ENCODE assay signal across 20 cellular contexts in the genomic region with DNA sequence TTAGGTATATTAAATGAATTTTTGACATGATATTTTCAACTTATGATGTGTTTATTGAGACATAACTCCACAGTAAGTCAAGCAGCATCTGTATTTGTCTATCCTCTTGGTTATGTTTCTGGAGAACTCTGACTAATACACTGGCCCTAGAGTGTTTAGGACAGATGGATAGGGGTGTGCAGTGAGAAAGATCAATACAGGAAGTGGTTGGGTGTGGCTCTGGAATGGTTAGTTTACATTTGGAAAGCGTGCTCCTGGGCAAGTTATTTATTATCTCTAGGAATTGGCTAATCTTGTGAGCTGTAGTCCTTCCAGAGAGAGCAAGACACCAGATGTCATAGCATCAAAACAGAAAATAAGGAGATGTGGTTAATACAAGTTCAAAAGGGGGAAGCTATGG. TPM values are rescaled to one million over a fixed set of nuclear protein-coding genes. Genes with fewer than 3 reads are reported as not detected.
DNase-seq lines count a peak whose midpoint lies in the region; ATAC-seq and TF ChIP-seq lines count a peak whose summit lies in the region.
"Had no signal": no experiment of that assay in that cellular context is flagged by ENCODE, and none has a peak within 500 bp of the region (broad histone marks: within the 10 kb centered on the region; RNA-seq: fewer than 3 reads in every experiment).

No MANE protein-coding gene starts in this region.

- no peak overlapping the region for H3K4me3 ChIP-seq in fibroblast of mammary gland (ENCODE audit: control insufficient read depth, low read depth, low read length)
- H3K4me3 ChIP-seq: esophagus squamous epithelium, thyroid gland had no signal

- ATAC-seq in GM18861 (IDR thresholded peaks at IDR 0.05; ENCODE audit: unreplicated experiment) = no peak
- ATAC-seq: activated naive CD4-positive, alpha-beta T cell treated with anti-CD3 and anti-CD28 coated beads, Interleukin-2, amount 50 U/mL, for 72 hours; effector memory CD8-positive, alpha-beta T cell; left lobe of liver; stimulated activated naive B cell treated with anti-CD40 and anti-IgM and Interleukin-4, amounts not matched to agents 10 μg/mL and 1 μg/mL and 100 μg/mL, for 72 hours had no signal

- TF ChIP-seq CTCF in fibroblast of mammary gland (conservative IDR thresholded peaks at IDR 0.05; ENCODE audit: control insufficient read depth, insufficient read depth, low read depth, low read length) = no peak

- DNase-seq in A172 (ENCODE audit: low spot score) = peak; percentile 6
- peak; percentile 26 for DNase-seq in ELR (ENCODE audit: low read depth)
- peak; percentile 85 for DNase-seq in NCI-H510A treated with DMSO at 0.1 percent for 48 hours (lab: John Stamatoyannopoulos, UW)
- DNase-seq in fibroblast of mammary gland (ENCODE audit: low read depth) = peak; percentile 39
- no peak for DNase-seq in NCI-H146 treated with DMSO at 0.1 percent for 48 hours (lab: John Stamatoyannopoulos, UW; ENCODE audit: unreplicated experiment)
- no peak for DNase-seq in COLO829 (ENCODE audit: low spot score)
- no peak for DNase-seq in NCI-H146 (lab: John Stamatoyannopoulos, UW)
- DNase-seq: activated CD4-positive, alpha-beta T cell treated with anti-CD3 and anti-CD28 coated beads for 4 hours; C1 segment of cervical spinal cord; effector memory CD8-positive, alpha-beta T cell; esophagus squamous epithelium; H7; stimulated activated CD4-positive, alpha-beta T cell treated with anti-CD3 and anti-CD28 coated beads, Interleukin-2, amount 100 ng/mL, for 24 hours; stimulated activated naive B cell treated with anti-CD40 and anti-IgM and Interleukin-4, amounts not matched to agents 10 μg/mL and 1 μg/mL and 100 μg/mL, for 72 hours; T-helper 1 cell; thyroid gland had no signal

RNA-seq across cellular contexts. Expression of a gene that starts 33.7 kb away (rescaled TPM):
- total RNA-seq in A172 (2014; rRNA removed; shearing (Covaris generic)) = 7.5 and 29.3 TPM in 2 replicates
- total RNA-seq: activated T-helper 1 cell treated with anti-CD3 and anti-CD28 coated beads, Interleukin-12 subunit alpha, Interleukin-12 subunit beta, Interleukin-2, Interleukin-4 antibody, amounts not matched to agents 30 ng/mL and 10 ng/mL and 1 ng/mL, durations not matched to agents 14 hours and 24 hours and 36 hours; left lobe of liver had no signal

Comparison
In these comparisons a context has a peak if more than half of its experiments do, and no peak if none do; other contexts are left out.
1. DNase-seq: peak in A172 (single experiment), ELR (single experiment), NCI-H510A treated with DMSO at 0.1 percent for 48 hours (single experiment) and fibroblast of mammary gland (single experiment); none in NCI-H146 treated with DMSO at 0.1 percent for 48 hours (single experiment), COLO829 (single experiment) and NCI-H146 (single experiment).